In genomic region chr1:176159993-176160392, GRCh38 we compare ENCODE assay signal across 29 cellular contexts. TPM values are rescaled to one million over a fixed set of nuclear protein-coding genes. Genes with fewer than 3 reads are reported as not detected.
A peak's percentile ranks its signal among the peaks of the same experiment; 100 is the strongest.
DNase-seq lines count a peak whose midpoint lies in the region; ATAC-seq, FAIRE-seq and TF ChIP-seq lines count a peak whose summit lies in the region.
"Had no signal": no experiment of that assay in that cellular context is flagged by ENCODE, and none has a peak within 500 bp of the region (broad histone marks: within the 10 kb centered on the region; RNA-seq: fewer than 3 reads in every experiment).

No MANE protein-coding gene starts in this region.

- H3K4me3 Mint-ChIP-seq in activated naive CD4-positive, alpha-beta T cell treated with anti-CD3 and anti-CD28 coated beads, Interleukin-2, amount 50 U/mL, for 24 hours, result peak overlapping the region; percentile 46
- peak overlapping the region; percentile 24 to 29 for H3K4me3 Mint-ChIP-seq in stimulated activated naive CD8-positive, alpha-beta T cell treated with anti-CD3 and anti-CD28 coated beads, Interleukin-15, amount 100 ng/mL, for 72 hours
- H3K4me3 Mint-ChIP-seq: stimulated activated memory B cell treated with anti-CD40 and anti-IgM and Interleukin-4, amounts not matched to agents 10 μg/mL and 1 μg/mL and 100 μg/mL, for 72 hours had no signal

- no peak for FAIRE-seq in kidney (lab: Jason Lieb, UNC)
- FAIRE-seq: colon had no signal

- H3K4me3 ChIP-seq in kidney (ENCODE audit: low read length in 2 of 2) (no peak overlapping the region), body of pancreas (no peak overlapping the region)
- H3K4me3 ChIP-seq: gastroesophageal sphincter, lower lobe of right lung, mucosa of descending colon, PC-9 had no signal

- peaks cover 62% of the 10 kb centered on the region for H3K36me3 Mint-ChIP-seq in activated naive CD4-positive, alpha-beta T cell treated with anti-CD3 and anti-CD28 coated beads, Interleukin-2, amount 50 U/mL, for 24 hours
- H3K36me3 Mint-ChIP-seq in activated naive CD4-positive, alpha-beta T cell treated with anti-CD3 and anti-CD28 coated beads, Interleukin-2, amount 50 U/mL, for 72 hours, result peaks cover 35 to 83% of the 10 kb centered on the region in 2 donors

- H3K4me1 ChIP-seq in kidney (ENCODE audit: control insufficient read depth in 1 of 2, insufficient read depth in 1 of 2, low read depth in 1 of 2, low read length in 2 of 2), result no peaks in the 10 kb centered on the region
- H3K4me1 ChIP-seq in body of pancreas, result no peaks in the 10 kb centered on the region
- H3K4me1 ChIP-seq: gastroesophageal sphincter, lower lobe of right lung had no signal

- H3K9me3 ChIP-seq in kidney (ENCODE audit: control insufficient read depth in 1 of 2, low read length in 2 of 2) (peaks cover 6 to 13% of the 10 kb centered on the region in 2 donors), body of pancreas (peaks cover 0 to 12% (median 0%) of the 10 kb centered on the region in 3 donors)

- intact Hi-C loops in kidney (cut with DNase I) (no loop called here), body of pancreas (cut with DNase I) (no loop called here)

- peak overlapping the region; percentile 87 for H3K27ac Mint-ChIP-seq in activated naive CD4-positive, alpha-beta T cell treated with anti-CD3 and anti-CD28 coated beads, Interleukin-2, amount 50 U/mL, for 24 hours
- H3K27ac Mint-ChIP-seq in activated naive CD4-positive, alpha-beta T cell treated with anti-CD3 and anti-CD28 coated beads, Interleukin-2, amount 50 U/mL, for 72 hours, result peak overlapping the region; percentile 55 to 90
- peak overlapping the region in 1 of 2 donors; percentile 80 for H3K27ac Mint-ChIP-seq in stimulated activated naive CD8-positive, alpha-beta T cell treated with anti-CD3 and anti-CD28 coated beads, Interleukin-15, amount 100 ng/mL, for 72 hours
- H3K27ac Mint-ChIP-seq: stimulated activated memory B cell treated with anti-CD40 and anti-IgM and Interleukin-4, amounts not matched to agents 10 μg/mL and 1 μg/mL and 100 μg/mL, for 72 hours had no signal

- no peak for TF ChIP-seq POLR2A in body of pancreas (IDR thresholded peaks at IDR 0.05)

- H3K9me3 Mint-ChIP-seq in activated naive CD4-positive, alpha-beta T cell treated with anti-CD3 and anti-CD28 coated beads, Interleukin-2, amount 50 U/mL, for 24 hours, result peaks cover 21% of the 10 kb centered on the region
- H3K9me3 Mint-ChIP-seq in activated naive CD4-positive, alpha-beta T cell treated with anti-CD3 and anti-CD28 coated beads, Interleukin-2, amount 50 U/mL, for 72 hours, result peaks cover 8 to 23% of the 10 kb centered on the region in 2 donors
- peaks cover 10 to 26% of the 10 kb centered on the region in 2 donors for H3K9me3 Mint-ChIP-seq in stimulated activated naive CD8-positive, alpha-beta T cell treated with anti-CD3 and anti-CD28 coated beads, Interleukin-15, amount 100 ng/mL, for 72 hours

- no peaks in the 10 kb centered on the region for H3K27me3 ChIP-seq in body of pancreas
- H3K27me3 ChIP-seq: gastroesophageal sphincter had no signal

- H3K27ac ChIP-seq in kidney (ENCODE audit: low read depth in 2 of 2, low read length in 2 of 2) (no peak overlapping the region), body of pancreas (no peak overlapping the region)
- H3K27ac ChIP-seq: 22Rv1, C4-2B, gastroesophageal sphincter, lower lobe of right lung, PC-9 had no signal

- no peak for TF ChIP-seq CTCF in kidney (IDR thresholded peaks at IDR 0.05; ENCODE audit: borderline replicate concordance, extremely low read depth, insufficient read depth)
- TF ChIP-seq CTCF in body of pancreas (IDR thresholded peaks at IDR 0.05), result no peak

- H3K36me3 ChIP-seq in kidney (ENCODE audit: control insufficient read depth in 1 of 2, insufficient read depth in 2 of 2, low read length in 2 of 2) (no peaks in the 10 kb centered on the region), body of pancreas (replicated peaks in 1 of 2; ENCODE audit: insufficient read depth in 1 of 2, low read depth in 2 of 2) (no peaks in the 10 kb centered on the region)

- no peaks in the 10 kb centered on the region for H3K27me3 Mint-ChIP-seq in activated naive CD4-positive, alpha-beta T cell treated with anti-CD3 and anti-CD28 coated beads, Interleukin-2, amount 50 U/mL, for 24 hours
- H3K27me3 Mint-ChIP-seq in stimulated activated naive CD8-positive, alpha-beta T cell treated with anti-CD3 and anti-CD28 coated beads, Interleukin-15, amount 100 ng/mL, for 72 hours, result no peaks in the 10 kb centered on the region
- H3K27me3 Mint-ChIP-seq: stimulated activated memory B cell treated with anti-CD40 and anti-IgM and Interleukin-4, amounts not matched to agents 10 μg/mL and 1 μg/mL and 100 μg/mL, for 72 hours had no signal

- H3K9ac ChIP-seq in kidney (ENCODE audit: low read length in 2 of 2), result no peak overlapping the region
- H3K9ac ChIP-seq: SK-N-SH had no signal

- ATAC-seq in activated CD4-positive, CD25-positive, alpha-beta regulatory T cell treated with anti-CD3 and anti-CD28 coated beads, Interleukin-2, amount 50 U/mL, for 24 hours, result peak; percentile 77 to 79
- peak; percentile 56 to 68 for ATAC-seq in activated naive CD4-positive, alpha-beta T cell treated with anti-CD3 and anti-CD28 coated beads, Interleukin-2, amount 50 U/mL, for 72 hours
- peak; percentile 71 for ATAC-seq in stimulated activated naive CD8-positive, alpha-beta T cell treated with anti-CD3 and anti-CD28 coated beads, Interleukin-15, amount 100 ng/mL, for 72 hours
- no peak for ATAC-seq in body of pancreas
- ATAC-seq: gastroesophageal sphincter; HCT116; lower lobe of right lung; mucosa of descending colon; stimulated activated memory B cell treated with anti-CD40 and anti-IgM and Interleukin-4, amounts not matched to agents 10 μg/mL and 1 μg/mL and 100 μg/mL, for 72 hours had no signal

- H3K4me1 Mint-ChIP-seq in activated naive CD4-positive, alpha-beta T cell treated with anti-CD3 and anti-CD28 coated beads, Interleukin-2, amount 50 U/mL, for 24 hours, result peaks cover 64% of the 10 kb centered on the region
- peaks cover 49% of the 10 kb centered on the region for H3K4me1 Mint-ChIP-seq in stimulated activated naive CD8-positive, alpha-beta T cell treated with anti-CD3 and anti-CD28 coated beads, Interleukin-15, amount 100 ng/mL, for 72 hours

- DNase-seq in activated CD4-positive, CD25-positive, alpha-beta regulatory T cell (lab: John Stamatoyannopoulos, UW), result no peak
- no peak for DNase-seq in activated naive CD4-positive, alpha-beta T cell treated with Interleukin-2 at 50 U/mL for 16 hours
- DNase-seq in activated naive CD4-positive, alpha-beta T cell treated with anti-CD3 and anti-CD28 coated beads, Interleukin-2, amount 50 U/mL, for 72 hours (ENCODE audit: low spot score in 2 of 2), result no peak
- no peak for DNase-seq in stimulated activated naive CD8-positive, alpha-beta T cell treated with anti-CD3 and anti-CD28 coated beads, Interleukin-15, amount 100 ng/mL, for 72 hours
- no peak for DNase-seq in kidney
- no peak for DNase-seq in body of pancreas
- DNase-seq: activated CD4-positive, CD25-positive, alpha-beta regulatory T cell treated with anti-CD3 and anti-CD28 coated beads, Interleukin-2, amount 50 U/mL, for 72 hours; activated gamma-delta T cell treated with Interleukin-2 at 50 U/mL for 16 hours; aorta; DMS79 treated with DMSO at 0.1 percent for 48 hours; effector CD4-positive, alpha-beta T cell; GDM1; lower lobe of right lung; mucosa of descending colon; NCI-H1436 treated with DMSO at 0.1 percent for 48 hours; NCI-H2081 treated with DMSO at 0.1 percent for 48 hours; NCI-H2227 treated with DMSO at 0.1 percent for 48 hours; NCI-H526 treated with DMSO at 0.1 percent for 48 hours; PC-9; SK-N-SH; stimulated activated CD4-positive, alpha-beta T cell treated with anti-CD3 and anti-CD28 coated beads, Interleukin-15, amount 100 ng/mL, for 24 hours had no signal

- 57 to 96% methylated on average over 2 of the region's 2 CpGs for WGBS in body of pancreas, 2 donors

RNA-seq across cellular contexts. Expression of gene COP1, which starts 47.1 kb away (rescaled TPM):
- total RNA-seq in activated naive CD4-positive, alpha-beta T cell treated with anti-CD3 and anti-CD28 coated beads, Interleukin-2, amount 50 U/mL, for 72 hours, result 10 to 100 TPM; 43.6 to 64.1 TPM
- total RNA-seq in kidney (38.3 TPM), body of pancreas (10 to 100 TPM; 36.6 to 45.8 TPM)
- polyA plus RNA-seq in kidney (ENCODE audit: insufficient read depth, low read depth, low replicate concordance), result 40.2 TPM
